Comparison of ENCODE assay signal across 10 cellular contexts in genomic region chr3:81302045-81302444, GRCh38.
DNase-seq lines count a peak whose midpoint lies in the region; ATAC-seq and TF ChIP-seq lines count a peak whose summit lies in the region.
"Had no signal": no experiment of that assay in that cellular context is flagged by ENCODE, and none has a peak within 500 bp of the region (broad histone marks: within the 10 kb centered on the region; RNA-seq: fewer than 3 reads in every experiment).

No MANE protein-coding gene starts in this region.

- DNase-seq in NCI-H2196 (lab: John Stamatoyannopoulos, UW; ENCODE audit: unreplicated experiment) (peak; percentile 11), NCI-H2196 treated with DMSO at 0.1 percent for 48 hours (lab: John Stamatoyannopoulos, UW; ENCODE audit: unreplicated experiment) (no peak), PC-9 (peak in 1 of 2 experiments; percentile 15), endodermal cell (peak; percentile 66), mesendoderm (peak; percentile 42)
- DNase-seq in activated effector memory CD4-positive, alpha-beta T cell treated with anti-CD3 and anti-CD28 coated beads, Interleukin-2, amount 50 U/mL, for 16 hours: no peak

- H3K4me1 Mint-ChIP-seq in endodermal cell: peaks cover 18% of the 10 kb centered on the region

- no peak overlapping the region for H3K27ac Mint-ChIP-seq in endodermal cell
- H3K27ac Mint-ChIP-seq: dendritic cell treated with granulocyte-macrophage colony-stimulating factor and Interleukin-4, amounts not matched to agents 40 ng/mL and 50 ng/mL, for 4 days; stimulated activated naive CD8-positive, alpha-beta T cell treated with anti-CD3 and anti-CD28 coated beads, Interleukin-15, Interleukin-2, amounts not matched to agents 100 ng/mL and 50 ng/mL, for 24 hours had no signal

- no TSS peak for BruUV-seq in PC-9 (replicated peaks; lab: Mats Ljungman, UMichigan)

- POLR2A ChIA-PET in PC-9 (lab: Charles Lee; ENCODE audit: unreplicated experiment): no interaction called here

- no peaks in the 10 kb centered on the region for H3K79me2 ChIP-seq in PC-9 (ENCODE audit: low read depth)
- no peaks in the 10 kb centered on the region for H3K79me2 ChIP-seq in mesendoderm (ENCODE audit: control insufficient read depth, insufficient read depth, low read length)

- H3K27me3 ChIP-seq in PC-9 (ENCODE audit: insufficient read depth, low read depth) (no peaks in the 10 kb centered on the region), endodermal cell (ENCODE audit: control insufficient read depth, insufficient read depth, low read length, poor library complexity, severe bottlenecking) (no peaks in the 10 kb centered on the region), mesendoderm (ENCODE audit: insufficient read depth, low read length, poor library complexity) (no peaks in the 10 kb centered on the region)

- H4K20me1 ChIP-seq in PC-9 (ENCODE audit: insufficient read depth): no peaks in the 10 kb centered on the region

- H2BK120ac ChIP-seq in mesendoderm (ENCODE audit: low read depth, low read length): no peak overlapping the region

- TF ChIP-seq CTCF in PC-9 (conservative IDR thresholded peaks at IDR 0.05) (peak; percentile 74), endodermal cell (conservative IDR thresholded peaks at IDR 0.05) (peak; percentile 85)

- ATAC-seq in GM19463 (IDR thresholded peaks at IDR 0.05; ENCODE audit: unreplicated experiment): peak; percentile 65
- ATAC-seq in HG03469 (IDR thresholded peaks at IDR 0.05; ENCODE audit: unreplicated experiment): peak; percentile 87

- H3K9me3 ChIP-seq in PC-9 (ENCODE audit: insufficient read depth, low read depth) (no peaks in the 10 kb centered on the region), endodermal cell (ENCODE audit: control insufficient read depth, low read length) (no peaks in the 10 kb centered on the region)

- H4K8ac ChIP-seq in mesendoderm (ENCODE audit: low read depth, low read length): no peak overlapping the region

- no peaks in the 10 kb centered on the region for H3K9me2 ChIP-seq in PC-9 (ENCODE audit: insufficient read depth)

- no peak overlapping the region for H3K4ac ChIP-seq in mesendoderm (ENCODE audit: low read depth, low read length)

- H3F3A ChIP-seq in PC-9 (ENCODE audit: insufficient read depth, low read depth): no peaks in the 10 kb centered on the region

- no peak overlapping the region for H3K27ac ChIP-seq in PC-9
- no peak overlapping the region for H3K27ac ChIP-seq in endodermal cell (ENCODE audit: low read depth, low read length)
- no peak overlapping the region for H3K27ac ChIP-seq in mesendoderm (ENCODE audit: low read depth, low read length)

- no peak overlapping the region for H3K4me2 ChIP-seq in PC-9
- no peak overlapping the region for H3K4me2 ChIP-seq in mesendoderm (ENCODE audit: low read length)

- H2BK15ac ChIP-seq in mesendoderm (replicated peaks; ENCODE audit: low read depth): no peak overlapping the region

- H3K4me3 ChIP-seq in PC-9: no peak overlapping the region
- no peak overlapping the region for H3K4me3 ChIP-seq in endodermal cell (ENCODE audit: low read length)
- no peak overlapping the region for H3K4me3 ChIP-seq in mesendoderm (ENCODE audit: low read length)

- no peak overlapping the region for H3K23ac ChIP-seq in mesendoderm (ENCODE audit: low read length)

- no peak overlapping the region for H4K5ac ChIP-seq in mesendoderm (ENCODE audit: low read length)

- H3K56ac ChIP-seq in mesendoderm (ENCODE audit: low read length): no peak overlapping the region

- no peaks in the 10 kb centered on the region for H3K27me3 Mint-ChIP-seq in endodermal cell (ENCODE audit: insufficient read depth)
- H3K27me3 Mint-ChIP-seq: stimulated activated naive CD8-positive, alpha-beta T cell treated with anti-CD3 and anti-CD28 coated beads, Interleukin-15, Interleukin-2, amounts not matched to agents 100 ng/mL and 50 ng/mL, for 24 hours had no signal

- H3K36me3 Mint-ChIP-seq in endodermal cell (ENCODE audit: low read depth): no peaks in the 10 kb centered on the region

- no peaks in the 10 kb centered on the region for H3K4me1 ChIP-seq in PC-9 (replicated peaks; ENCODE audit: insufficient read depth)
- no peaks in the 10 kb centered on the region for H3K4me1 ChIP-seq in endodermal cell (ENCODE audit: control insufficient read depth, insufficient read depth, low read length)
- H3K4me1 ChIP-seq in mesendoderm (ENCODE audit: control insufficient read depth, low read depth, low read length): no peaks in the 10 kb centered on the region

- H3K79me1 ChIP-seq in mesendoderm (ENCODE audit: low read length): no peaks in the 10 kb centered on the region

- CTCF ChIA-PET in PC-9 (lab: Charles Lee): interaction anchor here (0.6 to 0.7 kb wide), 2 partner anchors 70 to 135 kb away, joined by 3 to 4 read pairs; no protein-coding TSS in a partner anchor

- WGBS in endodermal cell (ENCODE audit: insufficient coverage in 1 of 2, insufficient read length in 1 of 2), 2 experiments: 74% methylated on average over 1 of the region's 1 CpG; no CpG with 5 or more reads in 1 of the 2 experiments
- WGBS in mesendoderm (ENCODE audit: extremely low coverage, insufficient coverage, low lambda C conversion rate): no CpG with 5 or more reads among the region's 1 CpG

- H2AK5ac ChIP-seq in mesendoderm (ENCODE audit: low read length): no peak overlapping the region

- no peak overlapping the region for H3K4me3 Mint-ChIP-seq in endodermal cell
- H3K4me3 Mint-ChIP-seq: dendritic cell treated with granulocyte-macrophage colony-stimulating factor and Interleukin-4, amounts not matched to agents 40 ng/mL and 50 ng/mL, for 4 days; stimulated activated naive CD8-positive, alpha-beta T cell treated with anti-CD3 and anti-CD28 coated beads, Interleukin-15, Interleukin-2, amounts not matched to agents 100 ng/mL and 50 ng/mL, for 24 hours had no signal

- H2AFZ ChIP-seq in PC-9: no peak overlapping the region

- H3K9ac ChIP-seq in endodermal cell (ENCODE audit: extremely low read depth, low read length, poor library complexity, severe bottlenecking) (no peak overlapping the region), mesendoderm (ENCODE audit: low read length) (no peak overlapping the region)

- H2BK5ac ChIP-seq in mesendoderm (ENCODE audit: low read length): no peak overlapping the region

- intact Hi-C loops in PC-9 (cut with micrococcal nuclease; ENCODE audit: unreplicated experiment): no loop called here

- H3K18ac ChIP-seq in mesendoderm (ENCODE audit: low read length): no peak overlapping the region

- H3K9me3 Mint-ChIP-seq in endodermal cell: no peaks in the 10 kb centered on the region
- H3K9me3 Mint-ChIP-seq: dendritic cell treated with granulocyte-macrophage colony-stimulating factor and Interleukin-4, amounts not matched to agents 40 ng/mL and 50 ng/mL, for 4 days; stimulated activated naive CD8-positive, alpha-beta T cell treated with anti-CD3 and anti-CD28 coated beads, Interleukin-15, Interleukin-2, amounts not matched to agents 100 ng/mL and 50 ng/mL, for 24 hours had no signal

- H3K36me3 ChIP-seq in PC-9 (ENCODE audit: low read depth) (no peaks in the 10 kb centered on the region), endodermal cell (ENCODE audit: control insufficient read depth, insufficient read depth, low read length) (no peaks in the 10 kb centered on the region), mesendoderm (ENCODE audit: control insufficient read depth, insufficient read depth, low read length) (no peaks in the 10 kb centered on the region)

Comparison
In these comparisons a context has a peak if more than half of its experiments do, and no peak if none do; other contexts are left out.
1. DNase-seq: peak in NCI-H2196 (single experiment), endodermal cell (single experiment) and mesendoderm (single experiment); none in NCI-H2196 treated with DMSO at 0.1 percent for 48 hours (single experiment) and activated effector memory CD4-positive, alpha-beta T cell treated with anti-CD3 and anti-CD28 coated beads, Interleukin-2, amount 50 U/mL, for 16 hours (single experiment).